In the genomic region with DNA sequence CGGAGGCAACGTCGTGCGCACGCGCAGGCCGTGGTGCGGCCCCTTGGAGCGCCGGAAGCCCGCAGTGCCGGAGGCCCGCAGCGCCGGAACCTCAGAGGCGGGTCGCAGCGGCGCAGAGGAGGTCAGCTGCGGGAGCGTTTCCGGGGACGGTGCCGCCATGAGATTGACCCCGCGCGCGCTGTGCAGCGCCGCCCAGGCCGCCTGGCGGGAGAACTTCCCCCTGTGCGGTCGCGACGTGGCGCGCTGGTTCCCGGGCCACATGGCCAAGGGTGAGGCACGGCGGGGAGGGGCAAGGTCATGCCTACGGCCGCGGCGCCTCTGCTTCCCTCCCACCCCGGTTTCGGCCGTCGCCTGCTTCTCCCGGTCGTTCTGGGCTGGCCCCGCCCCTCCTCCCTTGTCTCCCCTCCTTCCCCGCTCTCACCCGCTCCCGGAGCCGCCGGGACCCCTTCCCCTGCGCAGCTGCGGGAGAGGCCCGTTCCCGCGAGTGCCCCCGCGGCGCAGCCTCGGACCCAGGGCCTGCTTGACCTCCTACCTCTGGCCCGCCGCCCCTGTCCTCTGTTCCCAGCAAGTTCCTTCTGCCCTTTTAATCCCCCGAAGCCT, we compare ENCODE assay signal across 8 cellular contexts. TPM values are rescaled to one million over a fixed set of nuclear protein-coding genes. Genes with fewer than 3 reads are reported as not detected.
DNase-seq lines count a peak whose midpoint lies in the region; ATAC-seq and TF ChIP-seq lines count a peak whose summit lies in the region.

Gene MTG1, plus strand, starts transcription at position 94 of the 600 bp plus-strand sequence. Its CDS starts 64 bp downstream, at position 158.

- no peaks in the 10 kb centered on the region for H3K4me1 ChIP-seq in BE2C
- H3K4me1 ChIP-seq in left lung: peaks cover 11 to 28% of the 10 kb centered on the region in 2 donors

- DNase-seq in BE2C: peak; percentile 96
- peak; percentile 52 to 93 for DNase-seq in NCI-H526 (lab: John Stamatoyannopoulos, UW)
- peak; percentile 99 for DNase-seq in activated CD4-positive, alpha-beta T cell treated with anti-CD3 and anti-CD28 coated beads, Interleukin-2, amount 10 ng/mL, durations not matched to agents 24 days and 14 days
- peak; percentile 95 to 99 for DNase-seq in left lung
- DNase-seq in stimulated activated CD4-positive, alpha-beta T cell treated with anti-CD3 and anti-CD28 coated beads, Interleukin-2, amount 100 ng/mL, for 48 hours: peak; percentile 95 to 97

- H3K4me1 Mint-ChIP-seq in activated CD4-positive, alpha-beta T cell treated with anti-CD3 and anti-CD28 coated beads, Interleukin-2, amount 10 ng/mL, durations not matched to agents 24 days and 14 days: peaks cover 37% of the 10 kb centered on the region
- H3K4me1 Mint-ChIP-seq in dendritic cell treated with granulocyte-macrophage colony-stimulating factor and Interleukin-4, amounts not matched to agents 40 ng/mL and 50 ng/mL, for 4 days (ENCODE audit: low read depth): peaks cover 59% of the 10 kb centered on the region

- H3K27ac Mint-ChIP-seq in activated CD4-positive, alpha-beta T cell treated with anti-CD3 and anti-CD28 coated beads, Interleukin-2, amount 10 ng/mL, durations not matched to agents 24 days and 14 days: peak within 1 kb of the TSS; percentile 98
- H3K27ac Mint-ChIP-seq in dendritic cell treated with granulocyte-macrophage colony-stimulating factor and Interleukin-4, amounts not matched to agents 40 ng/mL and 50 ng/mL, for 4 days: peak within 1 kb of the TSS; percentile 93

- H3K4me3 ChIP-seq in BE2C (ENCODE audit: low read depth, low read length): peak within 1 kb of the TSS; percentile 92
- peak within 1 kb of the TSS; percentile 90 to 95 for H3K4me3 ChIP-seq in left lung

- peak within 1 kb of the TSS; percentile 97 for H3K4me3 Mint-ChIP-seq in activated CD4-positive, alpha-beta T cell treated with anti-CD3 and anti-CD28 coated beads, Interleukin-2, amount 10 ng/mL, durations not matched to agents 24 days and 14 days
- peak within 1 kb of the TSS; percentile 88 for H3K4me3 Mint-ChIP-seq in dendritic cell treated with granulocyte-macrophage colony-stimulating factor and Interleukin-4, amounts not matched to agents 40 ng/mL and 50 ng/mL, for 4 days

- H3K27me3 Mint-ChIP-seq in activated CD4-positive, alpha-beta T cell treated with anti-CD3 and anti-CD28 coated beads, Interleukin-2, amount 10 ng/mL, durations not matched to agents 24 days and 14 days: no peaks in the 10 kb centered on the region
- no peaks in the 10 kb centered on the region for H3K27me3 Mint-ChIP-seq in dendritic cell treated with granulocyte-macrophage colony-stimulating factor and Interleukin-4, amounts not matched to agents 40 ng/mL and 50 ng/mL, for 4 days

- H3K36me3 Mint-ChIP-seq in activated CD4-positive, alpha-beta T cell treated with anti-CD3 and anti-CD28 coated beads, Interleukin-2, amount 10 ng/mL, durations not matched to agents 24 days and 14 days (ENCODE audit: low read depth): peaks cover 37% of the 10 kb centered on the region
- peaks cover 54% of the 10 kb centered on the region for H3K36me3 Mint-ChIP-seq in dendritic cell treated with granulocyte-macrophage colony-stimulating factor and Interleukin-4, amounts not matched to agents 40 ng/mL and 50 ng/mL, for 4 days (ENCODE audit: low read depth)

- TF ChIP-seq CTCF in BE2C (IDR thresholded peaks at IDR 0.05; ENCODE audit: low read depth, low read length): peak; percentile 12; the same call in 1 of the 2 replicates
- peak in 1 of 2 donors; percentile 31 for TF ChIP-seq CTCF in left lung (IDR thresholded peaks at IDR 0.05)

- no peaks in the 10 kb centered on the region for H3K27me3 ChIP-seq in BE2C
- no peaks in the 10 kb centered on the region for H3K27me3 ChIP-seq in left lung

- H3K9me3 Mint-ChIP-seq in activated CD4-positive, alpha-beta T cell treated with anti-CD3 and anti-CD28 coated beads, Interleukin-2, amount 10 ng/mL, durations not matched to agents 24 days and 14 days: no peaks in the 10 kb centered on the region
- no peaks in the 10 kb centered on the region for H3K9me3 Mint-ChIP-seq in dendritic cell treated with granulocyte-macrophage colony-stimulating factor and Interleukin-4, amounts not matched to agents 40 ng/mL and 50 ng/mL, for 4 days

- intact Hi-C loops in activated CD4-positive, alpha-beta T cell treated with anti-CD3 and anti-CD28 coated beads, Interleukin-2, amount 10 ng/mL, durations not matched to agents 24 days and 14 days (cut with micrococcal nuclease): loop anchor here (1.0 to 5.0 kb wide), 4 partner anchors 16 to 87 kb away; partner anchors contain the start of genes TUBGCP2 and ZNF511
- intact Hi-C loops in dendritic cell treated with granulocyte-macrophage colony-stimulating factor and Interleukin-4, amounts not matched to agents 40 ng/mL and 50 ng/mL, for 4 days (cut with micrococcal nuclease): loop anchor here (1.0 to 5.0 kb wide), 2 partner anchors 21 to 37 kb away; partner anchors contain the start of genes ECHS1 and FUOM
- intact Hi-C loops in left lung (cut with DNase I): no loop called here

- no peaks in the 10 kb centered on the region for H3K9me3 ChIP-seq in BE2C
- no peaks in the 10 kb centered on the region for H3K9me3 ChIP-seq in left lung

- peak within 1 kb of the TSS; percentile 80 to 90 for H3K27ac ChIP-seq in left lung

- ATAC-seq in GM19043 (IDR thresholded peaks at IDR 0.05; ENCODE audit: low read depth, unreplicated experiment): peak; percentile 51
- ATAC-seq in HG03354 (IDR thresholded peaks at IDR 0.05; ENCODE audit: poor library complexity, severe bottlenecking, unreplicated experiment): peak; percentile 70
- ATAC-seq in left lung: peak; percentile 97

- peaks cover 8% of the 10 kb centered on the region for H3K36me3 ChIP-seq in BE2C
- H3K36me3 ChIP-seq in left lung: peaks cover 0 to 39% of the 10 kb centered on the region in 2 donors

RNA-seq across cellular contexts. Expression of gene MTG1, which starts in this region (rescaled TPM):
- polyA plus RNA-seq in BE2C (2012; ENCODE audit: insufficient read depth, insufficient read length, low read depth): 87.1 TPM
- total RNA-seq in activated CD4-positive, alpha-beta T cell treated with anti-CD3 and anti-CD28 coated beads, Interleukin-2, amount 10 ng/mL, durations not matched to agents 24 days and 14 days: 66.8 and 68.1 TPM in 2 replicates
- 10 to 100 TPM; 31.5 to 46.5 TPM for total RNA-seq in left lung

Comparison
In these comparisons a context has a peak if more than half of its experiments do, and no peak if none do; other contexts are left out.
1. Peak in every context shown above with its lines: DNase-seq, ATAC-seq, H3K4me3 ChIP-seq and H3K27ac ChIP-seq.
2. intact Hi-C loops: an anchor here in activated CD4-positive, alpha-beta T cell treated with anti-CD3 and anti-CD28 coated beads, Interleukin-2, amount 10 ng/mL, durations not matched to agents 24 days and 14 days (1.0 to 5.0 kb wide) and dendritic cell treated with granulocyte-macrophage colony-stimulating factor and Interleukin-4, amounts not matched to agents 40 ng/mL and 50 ng/mL, for 4 days (1.0 to 5.0 kb wide); none called in left lung.